Comparison of ENCODE assay signal across 15 cellular contexts in the genomic region with DNA sequence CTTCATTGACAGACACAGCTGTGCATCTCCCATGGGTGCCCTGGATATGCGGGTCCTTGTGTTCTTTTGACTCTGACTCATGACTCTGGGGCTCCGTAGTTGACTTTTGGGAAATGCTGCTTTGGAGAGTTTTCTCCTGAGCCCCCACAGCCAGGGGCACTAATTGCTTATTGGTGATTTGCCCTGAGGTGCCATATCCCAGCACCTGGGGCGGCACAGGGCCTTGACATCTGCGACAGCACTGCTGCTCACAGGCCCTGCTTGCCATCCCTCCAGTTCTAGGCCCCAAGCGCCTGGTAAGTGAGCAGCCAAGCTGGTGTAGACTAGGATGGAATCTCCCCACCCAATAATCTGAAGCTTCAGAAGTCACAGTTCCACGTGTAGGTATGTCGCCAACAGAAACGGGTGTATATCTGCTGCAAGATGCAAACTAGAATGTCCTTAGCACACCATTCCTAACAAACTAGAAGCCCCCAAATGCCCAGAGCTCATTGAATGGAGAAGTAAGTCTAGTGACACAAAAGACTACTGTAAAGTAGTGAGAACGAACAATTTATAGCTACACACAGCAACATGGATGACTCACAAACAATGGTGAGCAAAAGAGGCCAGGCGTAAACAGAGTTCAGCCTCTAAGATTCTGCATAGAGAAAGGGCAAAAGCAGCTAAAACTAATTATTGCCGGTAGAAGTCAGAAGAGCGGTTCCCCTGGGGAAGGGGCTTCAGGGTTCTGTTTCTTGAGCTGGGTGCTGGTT.
DNase-seq lines count a peak whose midpoint lies in the region; ATAC-seq and TF ChIP-seq lines count a peak whose summit lies in the region.
"Had no signal": no experiment of that assay in that cellular context is flagged by ENCODE, and none has a peak within 500 bp of the region (broad histone marks: within the 10 kb centered on the region; RNA-seq: fewer than 3 reads in every experiment).

No MANE protein-coding gene starts in this region.

- H3K4me1 ChIP-seq in cardiac muscle cell (ENCODE audit: low read depth) (peaks cover 16% of the 10 kb centered on the region), testis (no peaks in the 10 kb centered on the region)
- H3K4me1 ChIP-seq: pancreas had no signal

- no peak overlapping the region for H3K4me3 ChIP-seq in cardiac muscle cell
- H3K4me3 ChIP-seq in lower leg skin (ENCODE audit: low read depth, poor library complexity, severe bottlenecking), result no peak overlapping the region
- no peak overlapping the region for H3K4me3 ChIP-seq in testis
- H3K4me3 ChIP-seq: pancreas had no signal

- H3K27ac ChIP-seq in cardiac muscle cell, result peak overlapping the region; percentile 91
- no peak overlapping the region for H3K27ac ChIP-seq in testis
- H3K27ac ChIP-seq: pancreas had no signal

- 85 to 89% methylated on average over 12 of the region's 12 CpGs for WGBS in lower leg skin, 2 donors
- WGBS in testis, 2 donors, result 87 to 90% methylated on average over 8 to 12 of the region's 12 CpGs

- no peaks in the 10 kb centered on the region for H3K9me3 Mint-ChIP-seq in activated T-helper 2 cell treated with anti-CD3 and anti-CD28 coated beads, Interferon-gamma antibody, Interleukin-2, Interleukin-4, amounts not matched to agents 10 μg/mL and 5 μg/mL and 100 μg/mL, durations not matched to agents 14 hours and 24 hours and 36 hours
- H3K9me3 Mint-ChIP-seq: activated CD4-positive, alpha-beta T cell treated with anti-CD3 and anti-CD28 coated beads, Interleukin-2, amount 10 ng/mL, durations not matched to agents 24 days and 14 days; central memory CD8-positive, alpha-beta T cell had no signal

- TF ChIP-seq POLR2A in lower leg skin (IDR thresholded peaks at IDR 0.05) (no peak), testis (IDR thresholded peaks at IDR 0.05) (no peak)

- H3K36me3 ChIP-seq in cardiac muscle cell, result peaks cover 17% of the 10 kb centered on the region
- H3K36me3 ChIP-seq in testis (ENCODE audit: low read depth, missing control alignments), result no peaks in the 10 kb centered on the region
- H3K36me3 ChIP-seq: pancreas had no signal

- H3K27ac Mint-ChIP-seq in activated T-helper 2 cell treated with anti-CD3 and anti-CD28 coated beads, Interferon-gamma antibody, Interleukin-2, Interleukin-4, amounts not matched to agents 10 μg/mL and 5 μg/mL and 100 μg/mL, durations not matched to agents 14 hours and 24 hours and 36 hours, result no peak overlapping the region
- H3K27ac Mint-ChIP-seq: activated CD4-positive, alpha-beta T cell treated with anti-CD3 and anti-CD28 coated beads, Interleukin-2, amount 10 ng/mL, durations not matched to agents 24 days and 14 days had no signal

- H3K9me3 ChIP-seq in cardiac muscle cell (ENCODE audit: low read depth), result no peaks in the 10 kb centered on the region
- no peaks in the 10 kb centered on the region for H3K9me3 ChIP-seq in testis
- H3K9me3 ChIP-seq: pancreas had no signal

- TF ChIP-seq CTCF in cardiac muscle cell (IDR thresholded peaks at IDR 0.05; ENCODE audit: low read depth, low read length), result no peak
- no peak for TF ChIP-seq CTCF in lower leg skin (IDR thresholded peaks at IDR 0.05)
- no peak for TF ChIP-seq CTCF in testis (IDR thresholded peaks at IDR 0.05)

- H3K27me3 ChIP-seq in cardiac muscle cell (no peaks in the 10 kb centered on the region), testis (no peaks in the 10 kb centered on the region)
- H3K27me3 ChIP-seq: pancreas had no signal

- no peak for ATAC-seq in left cardiac atrium
- ATAC-seq in GM21526 (IDR thresholded peaks at IDR 0.05; ENCODE audit: low FRiP score, unreplicated experiment), result no peak
- no peak for ATAC-seq in HG03469 (IDR thresholded peaks at IDR 0.05; ENCODE audit: unreplicated experiment)

- H3K27me3 Mint-ChIP-seq in activated T-helper 2 cell treated with anti-CD3 and anti-CD28 coated beads, Interferon-gamma antibody, Interleukin-2, Interleukin-4, amounts not matched to agents 10 μg/mL and 5 μg/mL and 100 μg/mL, durations not matched to agents 14 hours and 24 hours and 36 hours (ENCODE audit: low read depth), result no peaks in the 10 kb centered on the region
- H3K27me3 Mint-ChIP-seq: activated CD4-positive, alpha-beta T cell treated with anti-CD3 and anti-CD28 coated beads, Interleukin-2, amount 10 ng/mL, durations not matched to agents 24 days and 14 days had no signal

- H3K36me3 Mint-ChIP-seq in activated T-helper 2 cell treated with anti-CD3 and anti-CD28 coated beads, Interferon-gamma antibody, Interleukin-2, Interleukin-4, amounts not matched to agents 10 μg/mL and 5 μg/mL and 100 μg/mL, durations not matched to agents 14 hours and 24 hours and 36 hours (ENCODE audit: low read depth), result no peaks in the 10 kb centered on the region

- H3K4me1 Mint-ChIP-seq in activated T-helper 2 cell treated with anti-CD3 and anti-CD28 coated beads, Interferon-gamma antibody, Interleukin-2, Interleukin-4, amounts not matched to agents 10 μg/mL and 5 μg/mL and 100 μg/mL, durations not matched to agents 14 hours and 24 hours and 36 hours (ENCODE audit: low read depth), result no peaks in the 10 kb centered on the region
- H3K4me1 Mint-ChIP-seq: activated CD4-positive, alpha-beta T cell treated with anti-CD3 and anti-CD28 coated beads, Interleukin-2, amount 10 ng/mL, durations not matched to agents 24 days and 14 days; central memory CD8-positive, alpha-beta T cell had no signal

- DNase-seq in cardiac muscle cell (ENCODE audit: low read depth in 1 of 2, low spot score in 1 of 2) (no peak), left cardiac atrium (no peak), lower leg skin (ENCODE audit: low spot score in 2 of 2) (peak; percentile 7 to 59), testis (peak; percentile 4), NCI-H1694 (lab: John Stamatoyannopoulos, UW) (no peak)
- DNase-seq in activated T-helper 2 cell treated with anti-CD3 and anti-CD28 coated beads, Interferon-gamma antibody, Interleukin-2, Interleukin-4, amounts not matched to agents 10 μg/mL and 5 μg/mL and 100 μg/mL, durations not matched to agents 14 hours and 24 hours and 36 hours (ENCODE audit: low spot score), result peak; percentile 6
- DNase-seq: activated CD4-positive, alpha-beta T cell treated with anti-CD3 and anti-CD28 coated beads, Interleukin-2, amount 10 ng/mL, durations not matched to agents 24 days and 14 days; activated naive CD4-positive, alpha-beta T cell; DMS153; mesendoderm; NCI-H510A had no signal

- intact Hi-C loops in left cardiac atrium (cut with DNase I) (no loop called here), lower leg skin (cut with DNase I; ENCODE audit: low total_unique reads) (no loop called here), testis (cut with DNase I; ENCODE audit: low total_unique reads) (no loop called here)
- intact Hi-C loops in activated T-helper 2 cell treated with anti-CD3 and anti-CD28 coated beads, Interferon-gamma antibody, Interleukin-2, Interleukin-4, amounts not matched to agents 10 μg/mL and 5 μg/mL and 100 μg/mL, durations not matched to agents 14 hours and 24 hours and 36 hours (cut with micrococcal nuclease), result no loop called here

- no peak overlapping the region for H3K4me3 Mint-ChIP-seq in activated T-helper 2 cell treated with anti-CD3 and anti-CD28 coated beads, Interferon-gamma antibody, Interleukin-2, Interleukin-4, amounts not matched to agents 10 μg/mL and 5 μg/mL and 100 μg/mL, durations not matched to agents 14 hours and 24 hours and 36 hours (ENCODE audit: low read depth)
- H3K4me3 Mint-ChIP-seq: activated CD4-positive, alpha-beta T cell treated with anti-CD3 and anti-CD28 coated beads, Interleukin-2, amount 10 ng/mL, durations not matched to agents 24 days and 14 days; central memory CD8-positive, alpha-beta T cell had no signal

Comparison
In these comparisons a context has a peak if more than half of its experiments do, and no peak if none do; other contexts are left out.
1. DNase-seq: peak in activated T-helper 2 cell treated with anti-CD3 and anti-CD28 coated beads, Interferon-gamma antibody, Interleukin-2, Interleukin-4, amounts not matched to agents 10 μg/mL and 5 μg/mL and 100 μg/mL, durations not matched to agents 14 hours and 24 hours and 36 hours (single experiment), lower leg skin (2 of 2) and testis (single experiment); none in cardiac muscle cell (0 of 2), left cardiac atrium (single experiment) and NCI-H1694 (single experiment).